In the genomic region with DNA sequence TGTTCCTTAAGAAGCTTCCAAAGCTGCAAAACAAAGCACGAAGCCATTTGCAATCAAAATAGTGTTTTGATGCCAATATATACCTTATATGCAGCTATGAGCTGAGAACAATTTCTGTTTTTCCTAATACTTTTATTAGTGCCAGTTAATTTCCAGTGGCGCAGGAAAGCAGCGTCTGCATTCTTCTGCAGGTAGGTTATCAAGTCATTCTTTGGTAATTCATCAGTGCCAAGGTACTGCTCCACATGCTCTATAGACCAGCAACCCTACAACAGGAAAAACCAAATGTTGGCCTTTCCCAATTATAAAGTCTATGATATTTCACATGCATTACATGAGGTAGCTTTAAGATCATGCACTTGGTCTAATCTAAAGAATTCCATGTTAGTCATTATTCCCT, we compare ENCODE assay signal across 30 cellular contexts.
"Had no signal": no experiment of that assay in that cellular context is flagged by ENCODE, and none has a peak within 500 bp of the region (broad histone marks: within the 10 kb centered on the region; RNA-seq: fewer than 3 reads in every experiment).

No MANE protein-coding gene starts in this region.

- H3K4me1 Mint-ChIP-seq: natural killer cell; nephron; neural progenitor cell; stimulated activated effector memory CD8-positive, alpha-beta T cell treated with anti-CD3 and anti-CD28 coated beads, Interleukin-12 subunit alpha, Interleukin-12 subunit beta, amount 100 ng/mL, for 72 hours; stimulated activated naive B cell treated with anti-CD40 and anti-IgM and Interleukin-4, amounts not matched to agents 10 μg/mL and 1 μg/mL and 100 μg/mL, for 72 hours had no signal

- H3K27ac ChIP-seq: neural progenitor cell, ovary, parathyroid adenoma, psoas muscle, skin epidermis, spleen, stomach, thoracic aorta, thyroid gland, tibial nerve, upper lobe of left lung, vagina had no signal

- H3K9me3 Mint-ChIP-seq: natural killer cell; nephron; neural progenitor cell; stimulated activated effector memory CD8-positive, alpha-beta T cell treated with anti-CD3 and anti-CD28 coated beads, Interleukin-12 subunit alpha, Interleukin-12 subunit beta, amount 100 ng/mL, for 72 hours; stimulated activated naive B cell treated with anti-CD40 and anti-IgM and Interleukin-4, amounts not matched to agents 10 μg/mL and 1 μg/mL and 100 μg/mL, for 72 hours; stimulated activated naive CD8-positive, alpha-beta T cell treated with anti-CD3 and anti-CD28 coated beads, Interleukin-15, Interleukin-2, amounts not matched to agents 100 ng/mL and 50 ng/mL, for 24 hours had no signal

- H3K27me3 Mint-ChIP-seq: progenitor cell of endocrine pancreas; stimulated activated naive B cell treated with anti-CD40 and anti-IgM and Interleukin-4, amounts not matched to agents 10 μg/mL and 1 μg/mL and 100 μg/mL, for 72 hours; stimulated activated naive CD8-positive, alpha-beta T cell treated with anti-CD3 and anti-CD28 coated beads, Interleukin-15, Interleukin-2, amounts not matched to agents 100 ng/mL and 50 ng/mL, for 24 hours had no signal

- FAIRE-seq: urothelium cell line had no signal

- H3K4me3 ChIP-seq: neural progenitor cell, ovary, psoas muscle, skin epidermis, smooth muscle cell, spleen, stomach, thoracic aorta, thyroid gland, tibial nerve, upper lobe of left lung, vagina had no signal

- H3K4me1 ChIP-seq: neural progenitor cell, parathyroid adenoma, psoas muscle, spleen, stomach, thyroid gland, tibial nerve, upper lobe of left lung, vagina had no signal

- H3K36me3 ChIP-seq: ovary had no signal

- H2AFZ ChIP-seq: neural progenitor cell, parathyroid adenoma had no signal

- H3K9me3 ChIP-seq: ovary, psoas muscle, spleen, stomach, thoracic aorta, thyroid gland, tibial nerve, upper lobe of left lung, vagina had no signal

- H3K79me2 ChIP-seq: parathyroid adenoma had no signal

- H3K27ac Mint-ChIP-seq: natural killer cell; nephron; neural progenitor cell; progenitor cell of endocrine pancreas; stimulated activated effector memory CD8-positive, alpha-beta T cell treated with anti-CD3 and anti-CD28 coated beads, Interleukin-12 subunit alpha, Interleukin-12 subunit beta, amount 100 ng/mL, for 72 hours; stimulated activated naive B cell treated with anti-CD40 and anti-IgM and Interleukin-4, amounts not matched to agents 10 μg/mL and 1 μg/mL and 100 μg/mL, for 72 hours; stimulated activated naive CD8-positive, alpha-beta T cell treated with anti-CD3 and anti-CD28 coated beads, Interleukin-15, Interleukin-2, amounts not matched to agents 100 ng/mL and 50 ng/mL, for 24 hours had no signal

- H3K4me3 Mint-ChIP-seq: natural killer cell; nephron; neural progenitor cell; stimulated activated effector memory CD8-positive, alpha-beta T cell treated with anti-CD3 and anti-CD28 coated beads, Interleukin-12 subunit alpha, Interleukin-12 subunit beta, amount 100 ng/mL, for 72 hours; stimulated activated naive B cell treated with anti-CD40 and anti-IgM and Interleukin-4, amounts not matched to agents 10 μg/mL and 1 μg/mL and 100 μg/mL, for 72 hours; stimulated activated naive CD8-positive, alpha-beta T cell treated with anti-CD3 and anti-CD28 coated beads, Interleukin-15, Interleukin-2, amounts not matched to agents 100 ng/mL and 50 ng/mL, for 24 hours had no signal

- H3K9ac ChIP-seq: neural progenitor cell, parathyroid adenoma had no signal

- DNase-seq: natural killer cell; occipital lobe; ovary; posterior cingulate gyrus; psoas muscle; right cardiac atrium; spleen; stimulated activated CD4-positive, alpha-beta T cell treated with anti-CD3 and anti-CD28 coated beads, Interleukin-12 subunit alpha, Interleukin-12 subunit beta, amount 100 ng/mL, for 4 hours; stimulated activated CD4-positive, alpha-beta T cell treated with anti-CD3 and anti-CD28 coated beads, Interleukin-1b, Interleukin-23, amount 100 ng/mL, for 48 hours; stimulated activated CD4-positive, alpha-beta T cell treated with anti-CD3 and anti-CD28 coated beads, Interleukin-2, amount 100 ng/mL, for 48 hours; stimulated activated CD4-positive, alpha-beta T cell treated with anti-CD3 and anti-CD28 coated beads, Interleukin-4, amount 100 ng/mL, for 24 hours; stimulated activated naive B cell treated with anti-CD40 and anti-IgM and Interleukin-4, amounts not matched to agents 10 μg/mL and 1 μg/mL and 100 μg/mL, for 72 hours; stimulated activated naive CD4-positive, alpha-beta T cell treated with Interleukin-2 at 50 U/mL for 16 hours; stomach; thyroid gland; trophoblast cell; upper lobe of left lung had no signal

- H3K4me2 ChIP-seq: neural progenitor cell, smooth muscle cell had no signal

- ATAC-seq: natural killer cell; psoas muscle; right cardiac atrium; sciatic nerve; stimulated activated effector memory CD8-positive, alpha-beta T cell treated with anti-CD3 and anti-CD28 coated beads, Interleukin-12 subunit alpha, Interleukin-12 subunit beta, amount 100 ng/mL, for 72 hours; stimulated activated naive B cell treated with anti-CD40 and anti-IgM and Interleukin-4, amounts not matched to agents 10 μg/mL and 1 μg/mL and 100 μg/mL, for 72 hours had no signal

- H3K27me3 ChIP-seq: neural progenitor cell, ovary, spleen, stomach, thyroid gland, tibial nerve, upper lobe of left lung, vagina had no signal
